36 cellular contexts compared by ENCODE assay signal in genomic region chr5:75189353-75189752, GRCh38. TPM values are rescaled to one million over a fixed set of nuclear protein-coding genes. Genes with fewer than 3 reads are reported as not detected.
"Had no signal": no experiment of that assay in that cellular context is flagged by ENCODE, and none has a peak within 500 bp of the region (broad histone marks: within the 10 kb centered on the region; RNA-seq: fewer than 3 reads in every experiment).

No MANE protein-coding gene starts in this region.

- H3K4me3 ChIP-seq: MG63 had no signal

- H3K36me3 ChIP-seq: MG63 had no signal

- H3K9me3 ChIP-seq: MG63 had no signal

- DNase-seq: Karpas-422, Kasumi-1, MG63, MM.1S, MV-4-11, NCI-H1048, NCI-H1092, NCI-H1092 treated with DMSO at 0.1 percent for 48 hours, NCI-H1105, NCI-H1105 treated with DMSO at 0.1 percent for 48 hours, NCI-H1417, NCI-H1417 treated with DMSO at 0.1 percent for 48 hours, NCI-H1436, NCI-H1436 treated with DMSO at 0.1 percent for 48 hours, NCI-H146, NCI-H1694, NCI-H1694 treated with DMSO at 0.1 percent for 48 hours, NCI-H187, NCI-H187 treated with DMSO at 0.1 percent for 48 hours, NCI-H1930, NCI-H2029, NCI-H2029 treated with DMSO at 0.1 percent for 48 hours, NCI-H2081, NCI-H2081 treated with DMSO at 0.1 percent for 48 hours, NCI-H2107, NCI-H2171, NCI-H2171 treated with DMSO at 0.1 percent for 48 hours, NCI-H2227 treated with DMSO at 0.1 percent for 48 hours, NCI-H226, NCI-H345, NCI-H446, NCI-H446 treated with DMSO at 0.1 percent for 48 hours, NCI-H510A, NCI-H510A treated with DMSO at 0.1 percent for 48 hours had no signal

RNA-seq across cellular contexts. Expression of gene ANKRD31, which starts 47.3 kb away (rescaled TPM):
- total RNA-seq: LHCN-M2, M059J had no signal
